ENCODE assay signal across 17 cellular contexts in the genomic region with DNA sequence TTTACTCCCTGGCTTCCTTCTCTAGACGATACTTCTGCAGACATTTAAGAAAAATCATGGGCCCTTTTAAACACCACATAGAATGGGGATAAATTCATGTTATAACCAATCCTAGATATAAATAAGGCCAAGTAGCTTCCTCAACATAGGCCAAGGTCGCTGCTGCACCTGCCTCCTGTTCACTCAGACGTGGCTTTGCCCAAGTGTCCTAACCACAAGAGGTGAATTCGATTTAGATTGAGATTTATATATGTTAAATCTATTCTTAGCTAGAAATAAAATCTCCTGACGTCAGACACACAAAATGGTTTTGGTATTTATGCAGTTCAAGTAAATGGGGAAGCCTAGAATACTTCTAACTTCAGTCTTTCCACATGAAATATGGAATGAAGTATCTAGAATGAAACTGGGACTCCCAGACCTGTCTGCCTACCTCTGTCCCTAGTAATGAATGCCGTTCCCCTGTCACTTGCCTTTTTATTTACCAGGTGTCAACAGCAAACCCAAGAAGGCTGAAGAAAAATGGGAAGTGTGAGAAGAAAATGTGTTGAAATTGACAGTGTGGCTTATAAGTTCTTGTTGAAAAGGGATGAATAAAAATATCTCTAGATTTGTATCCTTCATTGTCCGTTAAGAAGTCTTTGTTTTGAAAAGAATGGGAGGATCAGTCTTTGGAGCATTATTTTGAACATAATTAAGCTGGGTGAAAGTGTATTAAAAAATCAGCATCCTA. TPM values are rescaled to one million over a fixed set of nuclear protein-coding genes. Genes with fewer than 3 reads are reported as not detected.
A peak's percentile ranks its signal among the peaks of the same experiment; 100 is the strongest.
DNase-seq lines count a peak whose midpoint lies in the region; ATAC-seq, FAIRE-seq and TF ChIP-seq lines count a peak whose summit lies in the region.
"Had no signal": no experiment of that assay in that cellular context is flagged by ENCODE, and none has a peak within 500 bp of the region (broad histone marks: within the 10 kb centered on the region; RNA-seq: fewer than 3 reads in every experiment).

No MANE protein-coding gene starts in this region.

- no peaks in the 10 kb centered on the region for H3K36me3 Mint-ChIP-seq in activated B cell treated with CpG ODN at 0.5 μM for 24 hours (ENCODE audit: low read depth)
- no peaks in the 10 kb centered on the region for H3K36me3 Mint-ChIP-seq in activated T-cell treated with anti-CD3 and anti-CD28 coated beads, Interleukin-2, amount 50 U/mL, for 24 hours (ENCODE audit: low read depth)
- H3K36me3 Mint-ChIP-seq in naive thymus-derived CD8-positive, alpha-beta T cell = peaks cover 0 to 4% (median 0%) of the 10 kb centered on the region in 3 donors

- peaks cover 31% of the 10 kb centered on the region for H3K4me1 Mint-ChIP-seq in activated B cell treated with CpG ODN at 0.5 μM for 24 hours
- H3K4me1 Mint-ChIP-seq in activated T-cell treated with anti-CD3 and anti-CD28 coated beads, Interleukin-2, amount 50 U/mL, for 24 hours (ENCODE audit: low read depth) = no peaks in the 10 kb centered on the region
- H3K4me1 Mint-ChIP-seq in naive thymus-derived CD8-positive, alpha-beta T cell = peaks cover 0 to 16% (median 0%) of the 10 kb centered on the region in 4 donors

- H3K9me3 ChIP-seq in BLaER1 = peaks cover 19% of the 10 kb centered on the region

- peak overlapping the region; percentile 30 for H3K4me3 Mint-ChIP-seq in activated B cell treated with CpG ODN at 0.5 μM for 24 hours
- no peak overlapping the region for H3K4me3 Mint-ChIP-seq in activated T-cell treated with anti-CD3 and anti-CD28 coated beads, Interleukin-2, amount 50 U/mL, for 24 hours
- H3K4me3 Mint-ChIP-seq in naive thymus-derived CD8-positive, alpha-beta T cell = no peak overlapping the region
- H3K4me3 Mint-ChIP-seq: T-helper 1 cell treated with Interleukin-12 subunit alpha and Interleukin-12 subunit beta and Interleukin-4 antibody, amounts not matched to agents 30 μg/mL and 1 μg/mL, for 36 hours had no signal

- no peaks in the 10 kb centered on the region for H3K9me3 Mint-ChIP-seq in activated B cell treated with CpG ODN at 0.5 μM for 24 hours
- H3K9me3 Mint-ChIP-seq in activated T-cell treated with anti-CD3 and anti-CD28 coated beads, Interleukin-2, amount 50 U/mL, for 24 hours = no peaks in the 10 kb centered on the region
- H3K9me3 Mint-ChIP-seq in naive thymus-derived CD8-positive, alpha-beta T cell = peaks cover 0 to 13% (median 2%) of the 10 kb centered on the region in 9 donors

- DNase-seq in GM12892 (ENCODE audit: insufficient read length) (no peak), NAMALWA (ENCODE audit: low spot score) (peak; percentile 72), activated B cell treated with CpG ODN at 0.5 μM for 24 hours (no peak), DMS79 treated with DMSO at 0.1 percent for 48 hours (lab: John Stamatoyannopoulos, UW) (no peak)
- no peak for DNase-seq in activated T-cell treated with anti-CD3 and anti-CD28 coated beads, Interleukin-2, amount 50 U/mL, for 24 hours
- DNase-seq in naive thymus-derived CD8-positive, alpha-beta T cell = no peak
- DNase-seq: Caco-2, KG1, NCI-H1930, NCI-H2171 treated with DMSO at 0.1 percent for 48 hours, NCI-H774, SIG-M5 had no signal

- ATAC-seq in activated B cell treated with CpG ODN at 0.5 μM for 24 hours (ENCODE audit: low read depth) = no peak
- no peak for ATAC-seq in HG03108 (IDR thresholded peaks at IDR 0.05; ENCODE audit: unreplicated experiment)
- ATAC-seq in naive thymus-derived CD8-positive, alpha-beta T cell = no peak
- ATAC-seq: A549 had no signal

- H3K27me3 Mint-ChIP-seq in activated B cell treated with CpG ODN at 0.5 μM for 24 hours = no peaks in the 10 kb centered on the region
- H3K27me3 Mint-ChIP-seq in activated T-cell treated with anti-CD3 and anti-CD28 coated beads, Interleukin-2, amount 50 U/mL, for 24 hours = peaks cover 6% of the 10 kb centered on the region
- peaks cover 3 to 16% (median 11%) of the 10 kb centered on the region in 5 donors for H3K27me3 Mint-ChIP-seq in naive thymus-derived CD8-positive, alpha-beta T cell

- peak; percentile 92 for FAIRE-seq in GM12892 (lab: Jason Lieb, UNC)
- FAIRE-seq: A549 had no signal

- no peak for TF ChIP-seq POLR2A in GM12892 (IDR thresholded peaks at IDR 0.05; ENCODE audit: low read depth, low read length)

- H3K4me3 ChIP-seq in BLaER1 = no peak overlapping the region
- H3K4me3 ChIP-seq: A549 had no signal

- H3K4me2 ChIP-seq in BLaER1 = peak overlapping the region; percentile 50
- H3K4me2 ChIP-seq: A549 had no signal

- CTCF ChIA-PET in activated B cell treated with CpG ODN at 0.5 μM for 24 hours (lab: Charles Lee) = interaction anchor here (2.2 kb wide), 1 partner anchor 354 kb away, joined by 8 read pairs; no protein-coding TSS in a partner anchor

- no peaks in the 10 kb centered on the region for H3K36me3 ChIP-seq in BLaER1

- H3K9ac ChIP-seq in BLaER1 = no peak overlapping the region

- no peaks in the 10 kb centered on the region for H3K27me3 ChIP-seq in BLaER1

- H3K27ac Mint-ChIP-seq in activated B cell treated with CpG ODN at 0.5 μM for 24 hours = peak overlapping the region; percentile 55
- no peak overlapping the region for H3K27ac Mint-ChIP-seq in activated T-cell treated with anti-CD3 and anti-CD28 coated beads, Interleukin-2, amount 50 U/mL, for 24 hours
- peak overlapping the region in 1 of 10 donors; percentile 18 for H3K27ac Mint-ChIP-seq in naive thymus-derived CD8-positive, alpha-beta T cell
- H3K27ac Mint-ChIP-seq: T-helper 1 cell treated with Interleukin-12 subunit alpha and Interleukin-12 subunit beta and Interleukin-4 antibody, amounts not matched to agents 30 μg/mL and 1 μg/mL, for 36 hours had no signal

- intact Hi-C loops in activated B cell treated with CpG ODN at 0.5 μM for 24 hours (cut with micrococcal nuclease) = loop anchor here (1.0 kb wide), 1 partner anchor 9 kb away; no protein-coding TSS in a partner anchor

- no peaks in the 10 kb centered on the region for H4K20me1 ChIP-seq in BLaER1

- no peak overlapping the region for H3K27ac ChIP-seq in BLaER1
- H3K27ac ChIP-seq: A549 had no signal

- POLR2A ChIA-PET in activated B cell treated with CpG ODN at 0.5 μM for 24 hours (lab: Charles Lee) = interaction anchor here (0.8 to 1.3 kb wide), 2 partner anchors 9 to 36 kb away, joined by 3 to 4 read pairs; no protein-coding TSS in a partner anchor
- POLR2A ChIA-PET in naive thymus-derived CD8-positive, alpha-beta T cell (lab: Charles Lee) = no interaction called here

- H3K4me1 ChIP-seq in BLaER1 = peaks cover 22% of the 10 kb centered on the region
- H3K4me1 ChIP-seq: A549, Caco-2 had no signal

- no peak for TF ChIP-seq CTCF in activated B cell treated with CpG ODN at 0.5 μM for 24 hours (IDR thresholded peaks at IDR 0.05)

RNA-seq across cellular contexts. Expression of gene KIAA1549L, which starts 13.1 kb away (rescaled TPM):
- polyA plus RNA-seq in GM12892 (2012; ENCODE audit: missing spikeins) = 7.4 TPM
- total RNA-seq in activated B cell treated with CpG ODN at 0.5 μM for 24 hours = 0.09 TPM in 1 of 2 replicates, not detected in the other
- total RNA-seq in naive thymus-derived CD8-positive, alpha-beta T cell = not detected
- under 1 TPM in 1 of 3 donors, not detected in 2; 0.05 TPM for polyA plus RNA-seq in naive thymus-derived CD8-positive, alpha-beta T cell
- total RNA-seq: NCI-H460 had no signal
